Comparison of ENCODE assay signal across 14 cellular contexts in the genomic region with DNA sequence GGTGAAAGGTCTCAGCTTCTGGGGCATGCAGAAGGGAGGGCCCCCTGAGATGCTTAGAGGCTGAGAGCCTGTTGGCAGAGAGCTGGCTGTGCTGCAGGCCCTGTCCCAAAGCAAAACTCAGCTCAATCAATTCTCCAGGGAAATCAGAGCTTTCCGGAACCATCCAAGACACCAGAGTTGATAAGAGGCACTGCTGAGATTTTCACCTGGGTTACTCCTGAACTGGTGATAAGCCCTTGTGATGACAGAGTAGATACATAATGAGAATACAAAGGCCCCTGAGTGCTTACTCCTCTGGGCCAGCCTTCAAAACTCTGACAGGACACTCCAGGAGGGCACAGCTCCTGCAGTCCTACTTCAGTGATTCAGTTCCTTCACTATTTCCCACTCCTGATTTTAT.
DNase-seq lines count a peak whose midpoint lies in the region; ATAC-seq and TF ChIP-seq lines count a peak whose summit lies in the region.
"Had no signal": no experiment of that assay in that cellular context is flagged by ENCODE, and none has a peak within 500 bp of the region (broad histone marks: within the 10 kb centered on the region; RNA-seq: fewer than 3 reads in every experiment).

No MANE protein-coding gene starts in this region.

- DNase-seq in left ventricle myocardium inferior (no peak), cardiac septum (ENCODE audit: low spot score) (no peak), dorsolateral prefrontal cortex (no peak), NCI-H526 (lab: John Stamatoyannopoulos, UW) (no peak), NCI-H2081 (lab: John Stamatoyannopoulos, UW) (no peak)
- no peak for DNase-seq in naive thymus-derived CD8-positive, alpha-beta T cell
- DNase-seq: ACHN; activated naive CD4-positive, alpha-beta T cell treated with anti-CD3 and anti-CD28 coated beads, Interleukin-2, amount 50 U/mL, for 16 hours; NCI-H2081 treated with DMSO at 0.1 percent for 48 hours; NCI-H526 treated with DMSO at 0.1 percent for 48 hours; WERI-Rb-1 had no signal

- no peak for ATAC-seq in naive thymus-derived CD8-positive, alpha-beta T cell
- ATAC-seq in GM19467 (IDR thresholded peaks at IDR 0.05; ENCODE audit: unreplicated experiment) (no peak), GM19452 (IDR thresholded peaks at IDR 0.05; ENCODE audit: unreplicated experiment) (no peak)

- H3K9me3 Mint-ChIP-seq in naive thymus-derived CD8-positive, alpha-beta T cell: no peaks in the 10 kb centered on the region
- H3K9me3 Mint-ChIP-seq: mesothelial cell of epicardium had no signal

- POLR2A ChIA-PET in naive thymus-derived CD8-positive, alpha-beta T cell (lab: Charles Lee): interaction anchor here (0.8 to 4.8 kb wide), 12 partner anchors 15 to 195 kb away, joined by 3 to 53 read pairs (median 7); a partner anchor contains a TSS

- no peaks in the 10 kb centered on the region for H3K36me3 ChIP-seq in left ventricle myocardium inferior
- H3K36me3 ChIP-seq: WERI-Rb-1 had no signal

- peaks cover 0 to 6% (median 0%) of the 10 kb centered on the region in 3 donors for H3K36me3 Mint-ChIP-seq in naive thymus-derived CD8-positive, alpha-beta T cell
- H3K36me3 Mint-ChIP-seq: mesothelial cell of epicardium had no signal

- H3K27ac Mint-ChIP-seq in naive thymus-derived CD8-positive, alpha-beta T cell: peak overlapping the region; percentile 88 to 99 (median 94)

- H3K27me3 ChIP-seq in left ventricle myocardium inferior (ENCODE audit: low read depth) (no peaks in the 10 kb centered on the region), dorsolateral prefrontal cortex (no peaks in the 10 kb centered on the region)

- peaks cover 72% of the 10 kb centered on the region for H3K4me1 ChIP-seq in left ventricle myocardium inferior

- no peaks in the 10 kb centered on the region for H3K27me3 Mint-ChIP-seq in naive thymus-derived CD8-positive, alpha-beta T cell

- no peaks in the 10 kb centered on the region for H3K9me3 ChIP-seq in left ventricle myocardium inferior (replicated peaks)

- intact Hi-C loops in left ventricle myocardium inferior (cut with micrococcal nuclease) (loop anchor here (10.0 kb wide), 1 partner anchor 110 kb away; a partner anchor contains a TSS), cardiac septum (cut with DNase I) (loop anchor here (5.0 to 10.0 kb wide), 2 partner anchors 70 to 193 kb away; no protein-coding TSS in a partner anchor), dorsolateral prefrontal cortex (cut with DNase I) (no loop called here)

- peaks cover 27 to 50% (median 48%) of the 10 kb centered on the region in 4 donors for H3K4me1 Mint-ChIP-seq in naive thymus-derived CD8-positive, alpha-beta T cell

- H3K4me3 ChIP-seq in left ventricle myocardium inferior (no peak overlapping the region), dorsolateral prefrontal cortex (no peak overlapping the region)

- TF ChIP-seq CTCF in left ventricle myocardium inferior (IDR thresholded peaks at IDR 0.05; ENCODE audit: borderline replicate concordance): no peak
- TF ChIP-seq CTCF in dorsolateral prefrontal cortex (IDR thresholded peaks at IDR 0.05 in 54 of 56, conservative IDR thresholded peaks at IDR 0.05 in 2 of 56; ENCODE audit: low read depth in 1 of 56, partially characterized antibody in 56 of 56): no peak

- H3K27ac ChIP-seq in left ventricle myocardium inferior (replicated peaks) (peak overlapping the region; percentile 39), dorsolateral prefrontal cortex (peak overlapping the region in 31 of 59 donors; percentile 2 to 80 (median 40))
- H3K27ac ChIP-seq: WERI-Rb-1 had no signal

- H3K4me3 Mint-ChIP-seq in naive thymus-derived CD8-positive, alpha-beta T cell: peak overlapping the region in 6 of 10 donors; percentile 10 to 72 (median 56)
- H3K4me3 Mint-ChIP-seq: mesothelial cell of epicardium had no signal

Comparison
In these comparisons a context has a peak if more than half of its experiments do, and no peak if none do; other contexts are left out.
1. intact Hi-C loops: an anchor here in left ventricle myocardium inferior (10.0 kb wide) and cardiac septum (5.0 to 10.0 kb wide); none called in dorsolateral prefrontal cortex.